22 cellular contexts compared by ENCODE assay signal in the genomic region with DNA sequence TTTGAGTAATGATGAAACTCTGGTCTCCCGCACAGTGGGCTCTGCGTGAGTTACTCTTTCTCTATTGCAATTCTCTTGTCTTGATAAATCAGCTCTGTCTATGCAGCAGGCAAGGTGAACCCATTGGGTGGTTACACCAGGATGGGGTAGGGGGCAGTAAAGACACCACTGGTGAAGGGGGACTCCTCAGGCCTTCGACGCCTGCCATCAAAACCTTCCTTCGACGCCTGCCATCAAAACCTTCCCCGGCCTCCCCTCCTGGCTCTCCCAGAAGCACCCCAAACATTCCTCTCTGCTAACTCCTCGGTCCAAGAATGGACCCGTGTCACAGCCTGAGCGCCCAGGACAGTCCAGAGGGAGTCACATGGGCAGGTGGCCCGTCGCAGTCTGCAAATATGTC. TPM values are rescaled to one million over a fixed set of nuclear protein-coding genes. Genes with fewer than 3 reads are reported as not detected.
A peak's percentile ranks its signal among the peaks of the same experiment; 100 is the strongest.
DNase-seq lines count a peak whose midpoint lies in the region; ATAC-seq and TF ChIP-seq lines count a peak whose summit lies in the region.
"Had no signal": no experiment of that assay in that cellular context is flagged by ENCODE, and none has a peak within 500 bp of the region (broad histone marks: within the 10 kb centered on the region; RNA-seq: fewer than 3 reads in every experiment).

No MANE protein-coding gene starts in this region.

- no peaks in the 10 kb centered on the region for H3K9me3 Mint-ChIP-seq in endodermal cell
- H3K9me3 Mint-ChIP-seq in activated CD8-positive, alpha-beta T cell treated with anti-CD3 and anti-CD28 coated beads for 36 hours = no peaks in the 10 kb centered on the region
- H3K9me3 Mint-ChIP-seq: CD4-positive, alpha-beta memory T cell had no signal

- TF ChIP-seq CTCF in OCI-LY7 (conservative IDR thresholded peaks at IDR 0.05; ENCODE audit: low read length) = peak; percentile 43; the same call in 1 of the 2 replicates
- TF ChIP-seq CTCF in endodermal cell (conservative IDR thresholded peaks at IDR 0.05) = peak; percentile 49
- no peak for TF ChIP-seq CTCF in psoas muscle (IDR thresholded peaks at IDR 0.05)
- no peak for TF ChIP-seq CTCF in activated CD8-positive, alpha-beta T cell treated with anti-CD3 and anti-CD28 coated beads for 36 hours (IDR thresholded peaks at IDR 0.05)

- CTCF ChIA-PET in OCI-LY7 (lab: Charles Lee; ENCODE audit: unreplicated experiment) = interaction anchor here (0.7 kb wide), 1 partner anchor 575 kb away, joined by 3 read pairs; no protein-coding TSS in a partner anchor
- CTCF ChIA-PET in activated CD8-positive, alpha-beta T cell treated with anti-CD3 and anti-CD28 coated beads for 36 hours (lab: Charles Lee) = no interaction called here

- H3K79me2 ChIP-seq in OCI-LY7 (ENCODE audit: insufficient read depth, low read depth, low read length) = peaks cover 15% of the 10 kb centered on the region

- no peaks in the 10 kb centered on the region for H3K27me3 Mint-ChIP-seq in endodermal cell (ENCODE audit: insufficient read depth)
- no peaks in the 10 kb centered on the region for H3K27me3 Mint-ChIP-seq in activated CD8-positive, alpha-beta T cell treated with anti-CD3 and anti-CD28 coated beads for 36 hours
- H3K27me3 Mint-ChIP-seq: CD4-positive, alpha-beta memory T cell had no signal

- H3K9ac ChIP-seq in endodermal cell (ENCODE audit: extremely low read depth, low read length, poor library complexity, severe bottlenecking) = no peak overlapping the region
- H3K9ac ChIP-seq: BLaER1 had no signal

- H3K4me3 Mint-ChIP-seq in endodermal cell = no peak overlapping the region
- no peak overlapping the region for H3K4me3 Mint-ChIP-seq in activated CD8-positive, alpha-beta T cell treated with anti-CD3 and anti-CD28 coated beads for 36 hours
- H3K4me3 Mint-ChIP-seq: CD4-positive, alpha-beta memory T cell had no signal

- no peaks in the 10 kb centered on the region for H3K36me3 ChIP-seq in OCI-LY7 (ENCODE audit: insufficient read depth, low read length)
- no peaks in the 10 kb centered on the region for H3K36me3 ChIP-seq in endodermal cell (ENCODE audit: control insufficient read depth, insufficient read depth, low read length)
- no peaks in the 10 kb centered on the region for H3K36me3 ChIP-seq in psoas muscle (ENCODE audit: insufficient read depth in 1 of 2, low read depth in 1 of 2)

- H3K4me1 Mint-ChIP-seq in endodermal cell = peaks cover 22% of the 10 kb centered on the region
- peaks cover 9% of the 10 kb centered on the region for H3K4me1 Mint-ChIP-seq in activated CD8-positive, alpha-beta T cell treated with anti-CD3 and anti-CD28 coated beads for 36 hours (ENCODE audit: low read depth)

- H3K27ac ChIP-seq in OCI-LY7 (ENCODE audit: low read depth, low read length, poor library complexity, severe bottlenecking) (no peak overlapping the region), endodermal cell (ENCODE audit: low read depth, low read length) (no peak overlapping the region), psoas muscle (no peak overlapping the region)
- H3K27ac ChIP-seq: 22Rv1, BLaER1 had no signal

- DNase-seq in DMS 273 (lab: John Stamatoyannopoulos, UW; ENCODE audit: unreplicated experiment) = peak; percentile 17
- DNase-seq in DMS 273 treated with DMSO at 0.1 percent for 48 hours (lab: John Stamatoyannopoulos, UW) = no peak
- DNase-seq in OCI-LY7 (ENCODE audit: low spot score) = no peak
- DNase-seq in endodermal cell = peak; percentile 55
- DNase-seq in psoas muscle = no peak
- no peak for DNase-seq in activated CD8-positive, alpha-beta T cell treated with anti-CD3 and anti-CD28 coated beads for 36 hours
- DNase-seq: ACHN; Caco-2; CD4-positive, alpha-beta memory T cell; DMS153; GOT3; NCI-H1105; NCI-H146; NCI-H2029; NCI-H2227 treated with DMSO at 0.1 percent for 48 hours; NCI-H510A; Right ventricle myocardium superior; SW 1271 had no signal

- no peak overlapping the region for H2AFZ ChIP-seq in OCI-LY7 (ENCODE audit: low read length)

- H3K9me2 ChIP-seq in OCI-LY7 (ENCODE audit: insufficient read depth, low read length) = no peaks in the 10 kb centered on the region

- H3K4me2 ChIP-seq in OCI-LY7 (ENCODE audit: low read length) = no peak overlapping the region
- H3K4me2 ChIP-seq: BLaER1 had no signal

- intact Hi-C loops in OCI-LY7 (cut with micrococcal nuclease; ENCODE audit: unreplicated experiment) = no loop called here
- intact Hi-C loops in psoas muscle (cut with DNase I) = loop anchor here in 1 of 2 donors (5.0 kb wide), 1 partner anchor 39 kb away; no protein-coding TSS in a partner anchor
- intact Hi-C loops in activated CD8-positive, alpha-beta T cell treated with anti-CD3 and anti-CD28 coated beads for 36 hours (cut with micrococcal nuclease) = no loop called here

- H3K36me3 Mint-ChIP-seq in endodermal cell (ENCODE audit: low read depth) = no peaks in the 10 kb centered on the region
- no peaks in the 10 kb centered on the region for H3K36me3 Mint-ChIP-seq in activated CD8-positive, alpha-beta T cell treated with anti-CD3 and anti-CD28 coated beads for 36 hours (ENCODE audit: low read depth)

- BruUV-seq in OCI-LY7 (replicated peaks; lab: Mats Ljungman, UMichigan) = no TSS peak

- ATAC-seq in psoas muscle = no peak
- no peak for ATAC-seq in SK-N-SH treated with all-trans-retinoic acid at 6 μM for 48 hours
- ATAC-seq in HG03520 (IDR thresholded peaks at IDR 0.05; ENCODE audit: unreplicated experiment) = no peak
- no peak for ATAC-seq in activated CD8-positive, alpha-beta T cell treated with anti-CD3 and anti-CD28 coated beads for 36 hours

- WGBS in endodermal cell (ENCODE audit: insufficient coverage in 1 of 2, insufficient read length in 1 of 2), 2 experiments = 94 to 96% methylated on average over 8 to 12 of the region's 12 CpGs
- WGBS in psoas muscle, 3 donors = 84 to 89% (median 86%) methylated on average over 12 of the region's 12 CpGs

- H3K27ac Mint-ChIP-seq in endodermal cell = no peak overlapping the region
- no peak overlapping the region for H3K27ac Mint-ChIP-seq in activated CD8-positive, alpha-beta T cell treated with anti-CD3 and anti-CD28 coated beads for 36 hours
- H3K27ac Mint-ChIP-seq: CD4-positive, alpha-beta memory T cell had no signal

- peaks cover 28% of the 10 kb centered on the region for H3K4me1 ChIP-seq in OCI-LY7 (ENCODE audit: insufficient read depth, low read length, poor library complexity, severe bottlenecking)
- H3K4me1 ChIP-seq in endodermal cell (ENCODE audit: control insufficient read depth, insufficient read depth, low read length) = no peaks in the 10 kb centered on the region
- H3K4me1 ChIP-seq in psoas muscle = peaks cover 20% of the 10 kb centered on the region

- H3K9me3 ChIP-seq in OCI-LY7 (ENCODE audit: low read length) (no peaks in the 10 kb centered on the region), endodermal cell (ENCODE audit: control insufficient read depth, low read length) (no peaks in the 10 kb centered on the region), psoas muscle (no peaks in the 10 kb centered on the region)
- H3K9me3 ChIP-seq: BLaER1, Caco-2 had no signal

- H3K4me3 ChIP-seq in OCI-LY7 (ENCODE audit: low read depth, low read length, poor library complexity, severe bottlenecking) (no peak overlapping the region), endodermal cell (ENCODE audit: low read length) (no peak overlapping the region), psoas muscle (no peak overlapping the region)
- H3K4me3 ChIP-seq: BLaER1 had no signal

- no peaks in the 10 kb centered on the region for H3K27me3 ChIP-seq in endodermal cell (ENCODE audit: control insufficient read depth, insufficient read depth, low read length, poor library complexity, severe bottlenecking)
- H3K27me3 ChIP-seq in psoas muscle (ENCODE audit: insufficient read depth in 3 of 3, low read length in 2 of 3) = no peaks in the 10 kb centered on the region
- H3K27me3 ChIP-seq: BLaER1 had no signal

- POLR2A ChIA-PET in OCI-LY7 (lab: Charles Lee) = interaction anchor here (0.7 to 1.6 kb wide), 3 partner anchors 11 to 327 kb away, joined by 3 to 5 read pairs (median 4); no protein-coding TSS in a partner anchor
- POLR2A ChIA-PET in activated CD8-positive, alpha-beta T cell treated with anti-CD3 and anti-CD28 coated beads for 36 hours (lab: Charles Lee) = interaction anchor here (0.6 to 1.1 kb wide), 2 partner anchors 11 to 20 kb away, joined by 3 to 4 read pairs; no protein-coding TSS in a partner anchor

- H4K20me1 ChIP-seq in OCI-LY7 (ENCODE audit: insufficient read depth, low read length) = no peaks in the 10 kb centered on the region
- H4K20me1 ChIP-seq: BLaER1 had no signal

TF ChIP-seq in SK-N-SH treated with all-trans-retinoic acid at 6 μM for 48 hours, 23 proteins besides CTCF, POLR2A, EP300 and RAD21 (continues in another document):
- TF ChIP-seq ZFP3 (CRISPR knock-in tag; IDR thresholded peaks at IDR 0.05) (no peak), CSDC2 (CRISPR knock-in tag; IDR thresholded peaks at IDR 0.05) (no peak), RARB (CRISPR knock-in tag; IDR thresholded peaks at IDR 0.05) (no peak), ISL1 (CRISPR knock-in tag; IDR thresholded peaks at IDR 0.05) (no peak), ARNTL (CRISPR knock-in tag; IDR thresholded peaks at IDR 0.05; ENCODE audit: borderline replicate concordance, low read depth) (no peak), OSR1 (CRISPR knock-in tag; IDR thresholded peaks at IDR 0.05) (no peak), TCF4 (CRISPR knock-in tag; IDR thresholded peaks at IDR 0.05; ENCODE audit: borderline replicate concordance) (no peak), ZNF565 (CRISPR knock-in tag; conservative IDR thresholded peaks at IDR 0.05; ENCODE audit: low read depth) (no peak)

RNA-seq across cellular contexts. Expression of gene STARD7, which starts 4.8 kb away (rescaled TPM):
- total RNA-seq in OCI-LY7 (2014; rRNA removed; shearing (Covaris generic)) = 208 and 239 TPM in 2 replicates
- total RNA-seq in OCI-LY7 (2022) (186 and 206 TPM in 2 replicates), endodermal cell (100 to 1,000 TPM; 145 to 159 TPM), psoas muscle (100 to 1,000 TPM; 162 to 290 (median 231) TPM)
- 103 TPM for polyA plus RNA-seq in endodermal cell (2013, experiment 1 of 2)
- 93.9 TPM for polyA plus RNA-seq in endodermal cell (2013, experiment 2 of 2)
- polyA plus RNA-seq in psoas muscle = 100 to 1,000 TPM; 111 to 472 (median 125) TPM
- total RNA-seq in activated CD8-positive, alpha-beta T cell treated with anti-CD3 and anti-CD28 coated beads for 36 hours = 100 to 1,000 TPM; 145 to 149 TPM

RNA-seq across cellular contexts. Expression of gene TMEM127, which starts 52.4 kb away (rescaled TPM):
- total RNA-seq in OCI-LY7 (2014; rRNA removed; shearing (Covaris generic)) = 12.0 and 12.1 TPM in 2 replicates
- 20.4 and 21.1 TPM in 2 replicates for total RNA-seq in OCI-LY7 (2022)
- 10 to 100 TPM; 27.0 to 28.3 TPM for total RNA-seq in endodermal cell
- polyA plus RNA-seq in endodermal cell (2013, experiment 1 of 2) = 20.1 TPM
- polyA plus RNA-seq in endodermal cell (2013, experiment 2 of 2) = 18.2 TPM
- 10 to 100 TPM; 23.1 to 33.0 (median 28.3) TPM for total RNA-seq in psoas muscle
- 10 to 100 TPM; 18.1 to 39.9 (median 21.2) TPM for polyA plus RNA-seq in psoas muscle
- 10 to 100 TPM; 13.1 to 15.0 TPM for total RNA-seq in activated CD8-positive, alpha-beta T cell treated with anti-CD3 and anti-CD28 coated beads for 36 hours

RNA-seq across cellular contexts. Expression of gene CIAO1, which starts 52.6 kb away (rescaled TPM):
- total RNA-seq in OCI-LY7 (2014; rRNA removed; shearing (Covaris generic)) = 89.8 and 128 TPM in 2 replicates
- 85.2 and 89.6 TPM in 2 replicates for total RNA-seq in OCI-LY7 (2022)
- total RNA-seq in endodermal cell = 10 to 100 TPM; 65.4 to 66.2 TPM
- 71.4 TPM for polyA plus RNA-seq in endodermal cell (2013, experiment 1 of 2)
- polyA plus RNA-seq in endodermal cell (2013, experiment 2 of 2) = 58.3 TPM
- 10 to 100 TPM; 44.0 to 61.0 (median 56.5) TPM for total RNA-seq in psoas muscle
- polyA plus RNA-seq in psoas muscle = 10 to 100 TPM; 36.8 to 91.6 (median 80.5) TPM
- 10 to 100 TPM; 72.1 to 72.3 TPM for total RNA-seq in activated CD8-positive, alpha-beta T cell treated with anti-CD3 and anti-CD28 coated beads for 36 hours

Comparison
In these comparisons a context has a peak if more than half of its experiments do, and no peak if none do; other contexts are left out.
1. DNase-seq: peak in DMS 273 (single experiment) and endodermal cell (single experiment); none in DMS 273 treated with DMSO at 0.1 percent for 48 hours (single experiment), OCI-LY7 (single experiment), psoas muscle (0 of 2) and activated CD8-positive, alpha-beta T cell treated with anti-CD3 and anti-CD28 coated beads for 36 hours (single experiment).
2. CTCF ChIP-seq: peak in OCI-LY7 (single experiment) and endodermal cell (single experiment); none in psoas muscle (single experiment) and activated CD8-positive, alpha-beta T cell treated with anti-CD3 and anti-CD28 coated beads for 36 hours (single experiment).